ENCODE assay signal across 25 cellular contexts in genomic region chr2:231390667-231391066, GRCh38. TPM values are rescaled to one million over a fixed set of nuclear protein-coding genes. Genes with fewer than 3 reads are reported as not detected.
DNase-seq lines count a peak whose midpoint lies in the region; ATAC-seq and TF ChIP-seq lines count a peak whose summit lies in the region.
"Had no signal": no experiment of that assay in that cellular context is flagged by ENCODE, and none has a peak within 500 bp of the region (broad histone marks: within the 10 kb centered on the region; RNA-seq: fewer than 3 reads in every experiment).

No MANE protein-coding gene starts in this region.

- H3K9me3 ChIP-seq in ascending aorta, result no peaks in the 10 kb centered on the region
- H3K9me3 ChIP-seq: lower lobe of right lung, testis had no signal

- peaks cover 0 to 2% of the 10 kb centered on the region in 2 donors for H3K4me1 ChIP-seq in ascending aorta

- ATAC-seq in stimulated activated naive B cell treated with anti-CD40 and anti-IgM and Interleukin-4, amounts not matched to agents 10 μg/mL and 1 μg/mL and 100 μg/mL, for 72 hours (replicated peaks), result no peak
- no peak for ATAC-seq in HG03280 (IDR thresholded peaks at IDR 0.05; ENCODE audit: unreplicated experiment)
- ATAC-seq: HepG2, lower lobe of right lung, WTC11 had no signal

- H3K27me3 ChIP-seq in HL-60 (ENCODE audit: insufficient read depth, poor library complexity, severe bottlenecking) (no peaks in the 10 kb centered on the region), ascending aorta (no peaks in the 10 kb centered on the region)
- H3K27me3 ChIP-seq: testis had no signal

- H3K4me3 Mint-ChIP-seq in chondrocyte (ENCODE audit: unreplicated experiment), result no peak overlapping the region
- H3K4me3 Mint-ChIP-seq in stimulated activated naive B cell treated with anti-CD40 and anti-IgM and Interleukin-4, amounts not matched to agents 10 μg/mL and 1 μg/mL and 100 μg/mL, for 72 hours, result no peak overlapping the region
- H3K4me3 Mint-ChIP-seq: activated CD4-positive, alpha-beta memory T cell treated with anti-CD3 and anti-CD28 coated beads for 36 hours; activated naive CD8-positive, alpha-beta T cell treated with anti-CD3 and anti-CD28 coated beads, Interleukin-2, amount 10 ng/mL, durations not matched to agents 7 days and 5 days; WTC11 had no signal

- H3K27me3 Mint-ChIP-seq in chondrocyte (ENCODE audit: low read depth), result no peaks in the 10 kb centered on the region
- no peaks in the 10 kb centered on the region for H3K27me3 Mint-ChIP-seq in stimulated activated naive B cell treated with anti-CD40 and anti-IgM and Interleukin-4, amounts not matched to agents 10 μg/mL and 1 μg/mL and 100 μg/mL, for 72 hours

- peaks cover 35% of the 10 kb centered on the region for H3K4me1 Mint-ChIP-seq in chondrocyte (ENCODE audit: low read depth)
- peaks cover 61 to 72% of the 10 kb centered on the region in 2 donors for H3K4me1 Mint-ChIP-seq in stimulated activated naive B cell treated with anti-CD40 and anti-IgM and Interleukin-4, amounts not matched to agents 10 μg/mL and 1 μg/mL and 100 μg/mL, for 72 hours

- no peaks in the 10 kb centered on the region for H3K36me3 ChIP-seq in ascending aorta
- H3K36me3 ChIP-seq: lower lobe of right lung, SJSA1 had no signal

- TF ChIP-seq CTCF in HL-60 (IDR thresholded peaks at IDR 0.05; ENCODE audit: insufficient read depth, low read length), result no peak
- TF ChIP-seq CTCF in chondrocyte (IDR thresholded peaks at IDR 0.05), result no peak
- no peak for TF ChIP-seq CTCF in ascending aorta (IDR thresholded peaks at IDR 0.05)

- intact Hi-C loops in ascending aorta (cut with DNase I), result no loop called here

- no peak overlapping the region for H3K4me3 ChIP-seq in HL-60 (replicated peaks; ENCODE audit: insufficient read depth, low read length)
- no peak overlapping the region for H3K4me3 ChIP-seq in ascending aorta
- H3K4me3 ChIP-seq: lower lobe of right lung, SJSA1, skin epidermis, testis had no signal

- DNase-seq in HL-60 (ENCODE audit: low read depth in 1 of 2, low spot score in 1 of 2) (peak; percentile 76 to 83), NOMO-1 treated with DMSO at 0.1 percent for 48 hours (lab: John Stamatoyannopoulos, UW; ENCODE audit: unreplicated experiment) (peak; percentile 63), chondrocyte (ENCODE audit: low spot score) (no peak), HPDE6-E6E7 (ENCODE audit: extremely low spot score) (no peak), ascending aorta (ENCODE audit: low spot score in 2 of 2) (no peak)
- no peak for DNase-seq in stimulated activated naive B cell treated with anti-CD40 and anti-IgM and Interleukin-4, amounts not matched to agents 10 μg/mL and 1 μg/mL and 100 μg/mL, for 72 hours
- DNase-seq: activated CD4-positive, alpha-beta memory T cell treated with anti-CD3 and anti-CD28 coated beads for 36 hours; activated effector memory CD4-positive, alpha-beta T cell treated with Interleukin-2 at 50 U/mL for 16 hours; activated naive CD8-positive, alpha-beta T cell treated with anti-CD3 and anti-CD28 coated beads, Interleukin-2, amount 10 ng/mL, durations not matched to agents 7 days and 5 days; DMS79; effector memory CD4-positive, alpha-beta T cell; foreskin melanocyte; islet precursor cell; lower lobe of right lung; NCI-H146; NCI-H69; occipital lobe; stimulated activated CD4-positive, alpha-beta T cell treated with anti-CD3 and anti-CD28 coated beads, Interleukin-1b, Interleukin-23, amount 100 ng/mL, for 48 hours; T-helper 2 cell; testis had no signal

- H3K27ac ChIP-seq in HL-60 (replicated peaks) (peak overlapping the region; percentile 96), ascending aorta (no peak overlapping the region)
- H3K27ac ChIP-seq: lower lobe of right lung, SJSA1, skin epidermis, testis had no signal

- H3K36me3 Mint-ChIP-seq in chondrocyte (ENCODE audit: low read depth), result peaks cover 6% of the 10 kb centered on the region
- H3K36me3 Mint-ChIP-seq in stimulated activated naive B cell treated with anti-CD40 and anti-IgM and Interleukin-4, amounts not matched to agents 10 μg/mL and 1 μg/mL and 100 μg/mL, for 72 hours, result peaks cover 18 to 43% of the 10 kb centered on the region in 2 donors
- H3K36me3 Mint-ChIP-seq: activated CD4-positive, alpha-beta memory T cell treated with anti-CD3 and anti-CD28 coated beads for 36 hours; activated naive CD8-positive, alpha-beta T cell treated with anti-CD3 and anti-CD28 coated beads, Interleukin-2, amount 10 ng/mL, durations not matched to agents 7 days and 5 days had no signal

- H3K27ac Mint-ChIP-seq in chondrocyte (ENCODE audit: unreplicated experiment), result peak overlapping the region; percentile 36
- peak overlapping the region; percentile 100 for H3K27ac Mint-ChIP-seq in stimulated activated naive B cell treated with anti-CD40 and anti-IgM and Interleukin-4, amounts not matched to agents 10 μg/mL and 1 μg/mL and 100 μg/mL, for 72 hours
- H3K27ac Mint-ChIP-seq: activated CD4-positive, alpha-beta memory T cell treated with anti-CD3 and anti-CD28 coated beads for 36 hours; WTC11 had no signal

- peaks cover 3% of the 10 kb centered on the region for H3K9me3 Mint-ChIP-seq in chondrocyte (ENCODE audit: low read depth)
- H3K9me3 Mint-ChIP-seq in stimulated activated naive B cell treated with anti-CD40 and anti-IgM and Interleukin-4, amounts not matched to agents 10 μg/mL and 1 μg/mL and 100 μg/mL, for 72 hours, result peaks cover 0 to 2% of the 10 kb centered on the region in 2 donors
- H3K9me3 Mint-ChIP-seq: activated CD4-positive, alpha-beta memory T cell treated with anti-CD3 and anti-CD28 coated beads for 36 hours had no signal

RNA-seq across cellular contexts. Expression of gene B3GNT7, which starts 4.8 kb away (rescaled TPM):
- total RNA-seq in chondrocyte, result 1.7 to 1.9 TPM (median 1.8 TPM) in 3 replicates
- 0.64 TPM for total RNA-seq in ascending aorta
- total RNA-seq: activated CD4-positive, alpha-beta memory T cell treated with anti-CD3 and anti-CD28 coated beads for 36 hours; SJSA1 had no signal

Comparison
In these comparisons a context has a peak if more than half of its experiments do, and no peak if none do; other contexts are left out.
1. DNase-seq: peak in HL-60 (2 of 2) and NOMO-1 treated with DMSO at 0.1 percent for 48 hours (single experiment); none in chondrocyte (single experiment), stimulated activated naive B cell treated with anti-CD40 and anti-IgM and Interleukin-4, amounts not matched to agents 10 μg/mL and 1 μg/mL and 100 μg/mL, for 72 hours (single experiment), HPDE6-E6E7 (single experiment) and ascending aorta (0 of 2).